In genomic region chr5:171570244-171570819, GRCh38 we compare ENCODE assay signal across 23 cellular contexts.
"Had no signal": no experiment of that assay in that cellular context is flagged by ENCODE, and none has a peak within 500 bp of the region (broad histone marks: within the 10 kb centered on the region; RNA-seq: fewer than 3 reads in every experiment).

No MANE protein-coding gene starts in this region.

- H3K4me1 Mint-ChIP-seq: activated B cell treated with CpG ODN at 0.5 μM for 24 hours; activated CD4-positive, alpha-beta T cell treated with anti-CD3 and anti-CD28 coated beads for 36 hours; activated CD8-positive, alpha-beta memory T cell treated with anti-CD3 and anti-CD28 coated beads, Interleukin-2, amount 10 ng/mL, durations not matched to agents 7 days and 5 days; naive B cell had no signal

- H3K4me1 ChIP-seq: gastrocnemius medialis, spleen, testis, transverse colon had no signal

- DNase-seq: activated B cell treated with CpG ODN at 0.5 μM for 24 hours; activated CD4-positive, alpha-beta T cell treated with anti-CD3 and anti-CD28 coated beads for 36 hours; activated CD8-positive, alpha-beta memory T cell treated with anti-CD3 and anti-CD28 coated beads, Interleukin-2, amount 10 ng/mL, durations not matched to agents 7 days and 5 days; activated CD8-positive, alpha-beta T cell treated with anti-CD3 and anti-CD28 coated beads, Interleukin-2, amount 10 ng/mL, durations not matched to agents 7 days and 5 days; activated naive CD4-positive, alpha-beta T cell; activated T-cell treated with anti-CD3 and anti-CD28 coated beads for 4 hours; activated T-cell treated with anti-CD3 and anti-CD28 coated beads, Interleukin-2, amount 50 U/mL, for 72 hours; gastrocnemius medialis; glutamatergic neuron; left cardiac atrium; left ventricle myocardium superior; naive B cell; nephron progenitor cell; right cardiac atrium; spleen; stimulated activated CD4-positive, alpha-beta T cell treated with anti-CD3 and anti-CD28 coated beads, Interleukin-2, amount 100 ng/mL, for 48 hours; stimulated activated naive CD4-positive, alpha-beta T cell treated with Interleukin-2 at 50 U/mL for 16 hours; T-helper 2 cell; testis; transverse colon had no signal

- FAIRE-seq: keratinocyte had no signal

- H3K27ac ChIP-seq: coronary artery, gastrocnemius medialis, spleen, testis, transverse colon had no signal

- H3K9me3 ChIP-seq: testis had no signal

- H3K4me3 ChIP-seq: coronary artery, gastrocnemius medialis, spleen, testis, transverse colon had no signal

- H3K36me3 ChIP-seq: gastrocnemius medialis, spleen, transverse colon had no signal

- H3K27me3 ChIP-seq: gastrocnemius medialis, testis, transverse colon had no signal

- H3K4me3 Mint-ChIP-seq: activated B cell treated with CpG ODN at 0.5 μM for 24 hours; activated CD4-positive, alpha-beta T cell treated with anti-CD3 and anti-CD28 coated beads for 36 hours; activated CD8-positive, alpha-beta memory T cell treated with anti-CD3 and anti-CD28 coated beads, Interleukin-2, amount 10 ng/mL, durations not matched to agents 7 days and 5 days; activated CD8-positive, alpha-beta T cell treated with anti-CD3 and anti-CD28 coated beads, Interleukin-2, amount 10 ng/mL, durations not matched to agents 7 days and 5 days; activated T-cell treated with anti-CD3 and anti-CD28 coated beads, Interleukin-2, amount 50 U/mL, for 72 hours; naive B cell; nephron progenitor cell had no signal

- H3K27ac Mint-ChIP-seq: activated B cell treated with CpG ODN at 0.5 μM for 24 hours; activated CD4-positive, alpha-beta T cell treated with anti-CD3 and anti-CD28 coated beads for 36 hours; activated CD8-positive, alpha-beta memory T cell treated with anti-CD3 and anti-CD28 coated beads, Interleukin-2, amount 10 ng/mL, durations not matched to agents 7 days and 5 days; activated CD8-positive, alpha-beta T cell treated with anti-CD3 and anti-CD28 coated beads, Interleukin-2, amount 10 ng/mL, durations not matched to agents 7 days and 5 days; activated naive CD4-positive, alpha-beta T cell treated with anti-CD3 and anti-CD28 coated beads, Interleukin-2, amount 50 U/mL, for 72 hours; activated T-cell treated with anti-CD3 and anti-CD28 coated beads, Interleukin-2, amount 50 U/mL, for 72 hours; naive B cell; nephron progenitor cell had no signal
